20 cellular contexts compared by ENCODE assay signal in genomic region chr7:157675427-157675930, GRCh38.
DNase-seq lines count a peak whose midpoint lies in the region; ATAC-seq and TF ChIP-seq lines count a peak whose summit lies in the region.
"Had no signal": no experiment of that assay in that cellular context is flagged by ENCODE, and none has a peak within 500 bp of the region (broad histone marks: within the 10 kb centered on the region; RNA-seq: fewer than 3 reads in every experiment).

No MANE protein-coding gene starts in this region.

- H3K27me3 Mint-ChIP-seq in type B pancreatic cell (peaks cover 64% of the 10 kb centered on the region), Caco-2 (ENCODE audit: insufficient read depth, unreplicated experiment) (peaks cover 9% of the 10 kb centered on the region)

- BruUV-seq in Caco-2 (replicated peaks; lab: Mats Ljungman, UMichigan) = no TSS peak

- H3K4me1 Mint-ChIP-seq in type B pancreatic cell (ENCODE audit: unreplicated experiment) = peaks cover 17% of the 10 kb centered on the region
- H3K4me1 Mint-ChIP-seq in Caco-2 (ENCODE audit: low read depth, unreplicated experiment) = no peaks in the 10 kb centered on the region

- no peaks in the 10 kb centered on the region for H3K9me3 Mint-ChIP-seq in type B pancreatic cell
- H3K9me3 Mint-ChIP-seq in Caco-2 (ENCODE audit: unreplicated experiment) = no peaks in the 10 kb centered on the region
- H3K9me3 Mint-ChIP-seq: CD4-positive, alpha-beta T cell had no signal

- H3K4me1 ChIP-seq in heart right ventricle = no peaks in the 10 kb centered on the region
- peaks cover 6% of the 10 kb centered on the region for H3K4me1 ChIP-seq in mucosa of descending colon (ENCODE audit: low read depth)
- H3K4me1 ChIP-seq in Caco-2 = no peaks in the 10 kb centered on the region
- H3K4me1 ChIP-seq: A549 had no signal

- ATAC-seq in heart right ventricle (no peak), mucosa of descending colon (no peak), GM18498 (IDR thresholded peaks at IDR 0.05; ENCODE audit: unreplicated experiment) (no peak)

- WGBS in heart right ventricle, 2 donors = 89 to 90% methylated on average over 21 of the region's 21 CpGs

- H3K9me3 ChIP-seq in heart right ventricle = no peaks in the 10 kb centered on the region
- H3K9me3 ChIP-seq in mucosa of descending colon = no peaks in the 10 kb centered on the region
- no peaks in the 10 kb centered on the region for H3K9me3 ChIP-seq in Caco-2
- H3K9me3 ChIP-seq: A549, MG63 had no signal

- H3K36me3 ChIP-seq in heart right ventricle (no peaks in the 10 kb centered on the region), mucosa of descending colon (ENCODE audit: low read depth) (no peaks in the 10 kb centered on the region), Caco-2 (ENCODE audit: control insufficient read depth, insufficient read depth, low read length) (no peaks in the 10 kb centered on the region)
- H3K36me3 ChIP-seq: MG63 had no signal

- no peaks in the 10 kb centered on the region for H3K36me3 Mint-ChIP-seq in type B pancreatic cell
- H3K36me3 Mint-ChIP-seq in Caco-2 (ENCODE audit: insufficient read depth, unreplicated experiment) = peaks cover 5% of the 10 kb centered on the region

- CTCF ChIA-PET in Caco-2 (lab: Charles Lee) = no interaction called here

- H3K4me3 ChIP-seq in heart right ventricle = no peak overlapping the region
- H3K4me3 ChIP-seq in mucosa of descending colon = no peak overlapping the region
- no peak overlapping the region for H3K4me3 ChIP-seq in Caco-2 (ENCODE audit: low read depth, low read length)
- H3K4me3 ChIP-seq: A549, GM23248, MG63 had no signal

- H3K27me3 ChIP-seq in heart right ventricle (peaks cover 0 to 76% (median 57%) of the 10 kb centered on the region in 7 donors), Caco-2 (replicated peaks; ENCODE audit: control insufficient read depth, insufficient read depth, low read length) (no peaks in the 10 kb centered on the region)
- H3K27me3 ChIP-seq: MG63 had no signal

- no peak overlapping the region for H3K27ac ChIP-seq in heart right ventricle
- H3K27ac ChIP-seq: A549, GM23248, HL-60 had no signal

- intact Hi-C loops in cardiac septum (cut with DNase I) (no loop called here), heart right ventricle (cut with DNase I) (no loop called here), mucosa of descending colon (cut with DNase I, micrococcal nuclease) (no loop called here), Caco-2 (cut with micrococcal nuclease; ENCODE audit: unreplicated experiment) (no loop called here)

- POLR2A ChIA-PET in Caco-2 (lab: Charles Lee) = no interaction called here

- DNase-seq in cardiac septum (ENCODE audit: low spot score) = peak; percentile 66
- DNase-seq in heart right ventricle = no peak
- DNase-seq in RPMI8226 = peak; percentile 35
- peak in 2 of 3 donors; percentile 15 to 34 for DNase-seq in mucosa of descending colon
- peak; percentile 53 for DNase-seq in type B pancreatic cell (ENCODE audit: extremely low spot score, unreplicated experiment)
- no peak for DNase-seq in Caco-2
- no peak for DNase-seq in GOT3 (lab: John Stamatoyannopoulos, UW)
- DNase-seq: DMS79, GDM1, GM23248, KG1, MG63, NCI-H1105 treated with DMSO at 0.1 percent for 48 hours, NCI-H187, NCI-H524, SIG-M5 had no signal

- TF ChIP-seq CTCF in heart right ventricle (IDR thresholded peaks at IDR 0.05) (no peak), mucosa of descending colon (IDR thresholded peaks at IDR 0.05) (no peak), type B pancreatic cell (conservative IDR thresholded peaks at IDR 0.05) (no peak), Caco-2 (IDR thresholded peaks at IDR 0.05; ENCODE audit: insufficient read depth in 1 of 2, low read depth in 1 of 2, low read length in 1 of 2, severe bottlenecking in 1 of 2, unreplicated experiment in 1 of 2) (no peak)

- H3K27ac Mint-ChIP-seq in type B pancreatic cell (no peak overlapping the region), Caco-2 (ENCODE audit: unreplicated experiment) (no peak overlapping the region)
- H3K27ac Mint-ChIP-seq: CD4-positive, alpha-beta T cell had no signal

- H3K4me3 Mint-ChIP-seq in type B pancreatic cell = no peak overlapping the region
- H3K4me3 Mint-ChIP-seq in Caco-2 (ENCODE audit: unreplicated experiment) = no peak overlapping the region
- H3K4me3 Mint-ChIP-seq: CD4-positive, alpha-beta T cell had no signal

Comparison
In these comparisons a context has a peak if more than half of its experiments do, and no peak if none do; other contexts are left out.
1. DNase-seq: peak in cardiac septum (single experiment), RPMI8226 (single experiment), mucosa of descending colon (2 of 3) and type B pancreatic cell (single experiment); none in heart right ventricle (0 of 2), Caco-2 (0 of 2) and GOT3 (single experiment).